ENCODE assay signal across 1 cellular context in the genomic region with DNA sequence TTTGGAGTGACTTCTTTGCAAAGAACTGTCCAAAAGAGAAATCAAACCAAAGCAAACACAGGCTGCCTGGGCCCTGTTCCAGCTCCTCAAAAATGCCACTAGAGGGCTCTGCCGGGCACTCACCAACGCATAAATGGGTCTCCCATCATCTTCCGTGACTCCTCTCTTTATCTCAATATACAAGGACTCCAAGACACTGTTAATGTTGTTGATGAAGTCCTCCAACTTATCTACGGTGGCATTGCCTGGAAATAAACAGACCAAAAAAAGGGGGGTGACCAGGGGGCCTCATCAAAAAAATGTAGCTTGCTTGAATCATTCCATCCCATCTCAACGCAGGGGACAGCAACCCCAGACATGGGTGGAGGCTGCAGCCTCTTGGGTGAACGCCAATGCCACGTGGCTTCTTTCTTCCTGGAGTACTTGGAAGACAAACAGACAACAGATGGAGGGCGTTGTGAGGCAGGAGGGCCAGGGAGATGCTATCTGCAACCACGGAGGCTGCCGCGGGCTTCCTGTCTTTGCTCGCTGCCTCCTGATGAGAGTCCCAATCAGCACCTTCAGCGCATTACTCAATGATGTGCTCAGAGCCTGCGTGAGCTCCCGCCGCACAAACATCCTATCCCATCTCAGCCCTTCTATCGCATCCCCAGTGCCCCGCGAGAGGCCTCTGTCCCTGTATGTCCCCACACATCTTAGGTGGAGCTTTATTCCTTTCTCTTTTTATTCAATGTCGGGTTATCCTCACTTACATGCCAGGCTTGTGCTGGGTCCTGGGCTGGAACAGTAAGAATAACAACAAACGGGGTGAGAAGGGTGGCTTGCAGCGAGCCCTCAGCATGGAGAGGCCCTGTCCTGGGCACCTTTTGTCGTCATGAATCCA.
A peak's percentile ranks its signal among the peaks of the same experiment; 100 is the strongest.
TF ChIP-seq lines count a peak whose summit lies in the region.

No MANE protein-coding gene starts in this region.

TF ChIP-seq in K562, 482 proteins besides CTCF, POLR2A, EP300 and RAD21 (continued from another document and continues in another):
- TF ChIP-seq ZFP1 (CRISPR knock-in tag; IDR thresholded peaks at IDR 0.05) (no peak), PML (IDR thresholded peaks at IDR 0.05; ENCODE audit: low read length) (no peak), OTX1 (CRISPR knock-in tag; IDR thresholded peaks at IDR 0.05) (no peak), DACH1 (IDR thresholded peaks at IDR 0.05; ENCODE audit: partially characterized antibody) (no peak), DPF2 (IDR thresholded peaks at IDR 0.05) (peak; percentile 80), CBX2 (IDR thresholded peaks at IDR 0.05; ENCODE audit: insufficient read depth, low read length, poor library complexity, severe bottlenecking) (no peak), TFAM (CRISPR knock-in tag; conservative IDR thresholded peaks at IDR 0.05) (no peak), MAZ (CRISPR knock-in tag; conservative IDR thresholded peaks at IDR 0.05 in 1 of 2, IDR thresholded peaks at IDR 0.05 in 1 of 2) (peak in 1 of 2 experiments; percentile 37; a peak in 1 of 4 replicates), ZNF212 (CRISPR knock-in tag; IDR thresholded peaks at IDR 0.05) (no peak), POLR2AphosphoS2 (IDR thresholded peaks at IDR 0.05; ENCODE audit: low read length) (no peak), NR2F6 (CRISPR knock-in tag; IDR thresholded peaks at IDR 0.05) (no peak), CBX3 (IDR thresholded peaks at IDR 0.05; ENCODE audit: borderline replicate concordance in 1 of 2, low read length in 2 of 2) (no peak; a peak in 1 of 3 replicates), NRF1 (conservative IDR thresholded peaks at IDR 0.05 in 1 of 2, IDR thresholded peaks at IDR 0.05 in 1 of 2) (peak; percentile 83 to 86), HNRNPL (IDR thresholded peaks at IDR 0.05; ENCODE audit: low read depth, low read length) (no peak), MCM3 (IDR thresholded peaks at IDR 0.05) (no peak), ZNF143 (CRISPR knock-in tag; IDR thresholded peaks at IDR 0.05) (no peak), PHF8 (IDR thresholded peaks at IDR 0.05; ENCODE audit: borderline replicate concordance, low read length) (no peak; the same call in 1 of the 2 replicates), SP1 (CRISPR knock-in tag; IDR thresholded peaks at IDR 0.05) (no peak), TAF9B (IDR thresholded peaks at IDR 0.05; ENCODE audit: partially characterized antibody) (no peak), RHOXF2B (CRISPR knock-in tag; conservative IDR thresholded peaks at IDR 0.05) (no peak), HNRNPK (IDR thresholded peaks at IDR 0.05; ENCODE audit: low read depth, low read length, poor library complexity, severe bottlenecking) (no peak), ZKSCAN1 (IDR thresholded peaks at IDR 0.05; ENCODE audit: low read depth, low read length) (0 out of 2 replicates have a peak, but pooled peaks have one; percentile 51), ELF1 (tag; IDR thresholded peaks at IDR 0.05) (peak; percentile 73; the same call in 1 of the 2 replicates), HMG20B (CRISPR knock-in tag; IDR thresholded peaks at IDR 0.05) (no peak), ZBTB26 (CRISPR knock-in tag; IDR thresholded peaks at IDR 0.05) (no peak), VEZF1 (CRISPR knock-in tag; IDR thresholded peaks at IDR 0.05) (peak; percentile 84), CEBPB (tag; IDR thresholded peaks at IDR 0.05) (peak; percentile 83), SIRT6 (IDR thresholded peaks at IDR 0.05; ENCODE audit: low read depth, low read length) (no peak), SMAD3 (CRISPR knock-in tag; conservative IDR thresholded peaks at IDR 0.05) (no peak), ZNF644 (tag; IDR thresholded peaks at IDR 0.05; ENCODE audit: low read depth) (0 out of 2 replicates have a peak, but pooled peaks have one; percentile 71), RNF2 (IDR thresholded peaks at IDR 0.05) (peak; percentile 88; the same call in 1 of the 2 replicates), PHF21A (IDR thresholded peaks at IDR 0.05; ENCODE audit: borderline replicate concordance, low read depth) (no peak), TCF3 (CRISPR knock-in tag; IDR thresholded peaks at IDR 0.05) (peak; percentile 48; the same call in 1 of the 2 replicates), ZBTB17 (CRISPR knock-in tag; IDR thresholded peaks at IDR 0.05) (no peak), GATA2 (CRISPR knock-in tag; IDR thresholded peaks at IDR 0.05) (peak; percentile 95), ZNF407 (IDR thresholded peaks at IDR 0.05; ENCODE audit: low read depth) (no peak), ZEB2 (IDR thresholded peaks at IDR 0.05) (peak; percentile 76; the same call in 1 of the 2 replicates), CSDE1 (IDR thresholded peaks at IDR 0.05) (no peak), RCOR1 (IDR thresholded peaks at IDR 0.05; ENCODE audit: borderline replicate concordance in 1 of 2, low read depth in 2 of 2, low read length in 2 of 2) (peak; percentile 24 to 90; a peak in 3 of 4 replicates)
- TF ChIP-seq, protein P1, sequence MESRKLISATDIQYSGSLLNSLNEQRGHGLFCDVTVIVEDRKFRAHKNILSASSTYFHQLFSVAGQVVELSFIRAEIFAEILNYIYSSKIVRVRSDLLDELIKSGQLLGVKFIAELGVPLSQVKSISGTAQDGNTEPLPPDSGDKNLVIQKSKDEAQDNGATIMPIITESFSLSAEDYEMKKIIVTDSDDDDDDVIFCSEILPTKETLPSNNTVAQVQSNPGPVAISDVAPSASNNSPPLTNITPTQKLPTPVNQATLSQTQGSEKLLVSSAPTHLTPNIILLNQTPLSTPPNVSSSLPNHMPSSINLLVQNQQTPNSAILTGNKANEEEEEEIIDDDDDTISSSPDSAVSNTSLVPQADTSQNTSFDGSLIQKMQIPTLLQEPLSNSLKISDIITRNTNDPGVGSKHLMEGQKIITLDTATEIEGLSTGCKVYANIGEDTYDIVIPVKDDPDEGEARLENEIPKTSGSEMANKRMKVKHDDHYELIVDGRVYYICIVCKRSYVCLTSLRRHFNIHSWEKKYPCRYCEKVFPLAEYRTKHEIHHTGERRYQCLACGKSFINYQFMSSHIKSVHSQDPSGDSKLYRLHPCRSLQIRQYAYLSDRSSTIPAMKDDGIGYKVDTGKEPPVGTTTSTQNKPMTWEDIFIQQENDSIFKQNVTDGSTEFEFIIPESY (CRISPR knock-in tag; IDR thresholded peaks at IDR 0.05), result 0 out of 2 replicates have a peak, but pooled peaks have one; percentile 34
- TF ChIP-seq, protein P2, sequence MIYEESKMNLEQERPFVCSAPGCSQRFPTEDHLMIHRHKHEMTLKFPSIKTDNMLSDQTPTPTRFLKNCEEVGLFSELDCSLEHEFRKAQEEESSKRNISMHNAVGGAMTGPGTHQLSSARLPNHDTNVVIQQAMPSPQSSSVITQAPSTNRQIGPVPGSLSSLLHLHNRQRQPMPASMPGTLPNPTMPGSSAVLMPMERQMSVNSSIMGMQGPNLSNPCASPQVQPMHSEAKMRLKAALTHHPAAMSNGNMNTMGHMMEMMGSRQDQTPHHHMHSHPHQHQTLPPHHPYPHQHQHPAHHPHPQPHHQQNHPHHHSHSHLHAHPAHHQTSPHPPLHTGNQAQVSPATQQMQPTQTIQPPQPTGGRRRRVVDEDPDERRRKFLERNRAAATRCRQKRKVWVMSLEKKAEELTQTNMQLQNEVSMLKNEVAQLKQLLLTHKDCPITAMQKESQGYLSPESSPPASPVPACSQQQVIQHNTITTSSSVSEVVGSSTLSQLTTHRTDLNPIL (CRISPR knock-in tag; IDR thresholded peaks at IDR 0.05), result no peak
- TF ChIP-seq, protein P3, sequence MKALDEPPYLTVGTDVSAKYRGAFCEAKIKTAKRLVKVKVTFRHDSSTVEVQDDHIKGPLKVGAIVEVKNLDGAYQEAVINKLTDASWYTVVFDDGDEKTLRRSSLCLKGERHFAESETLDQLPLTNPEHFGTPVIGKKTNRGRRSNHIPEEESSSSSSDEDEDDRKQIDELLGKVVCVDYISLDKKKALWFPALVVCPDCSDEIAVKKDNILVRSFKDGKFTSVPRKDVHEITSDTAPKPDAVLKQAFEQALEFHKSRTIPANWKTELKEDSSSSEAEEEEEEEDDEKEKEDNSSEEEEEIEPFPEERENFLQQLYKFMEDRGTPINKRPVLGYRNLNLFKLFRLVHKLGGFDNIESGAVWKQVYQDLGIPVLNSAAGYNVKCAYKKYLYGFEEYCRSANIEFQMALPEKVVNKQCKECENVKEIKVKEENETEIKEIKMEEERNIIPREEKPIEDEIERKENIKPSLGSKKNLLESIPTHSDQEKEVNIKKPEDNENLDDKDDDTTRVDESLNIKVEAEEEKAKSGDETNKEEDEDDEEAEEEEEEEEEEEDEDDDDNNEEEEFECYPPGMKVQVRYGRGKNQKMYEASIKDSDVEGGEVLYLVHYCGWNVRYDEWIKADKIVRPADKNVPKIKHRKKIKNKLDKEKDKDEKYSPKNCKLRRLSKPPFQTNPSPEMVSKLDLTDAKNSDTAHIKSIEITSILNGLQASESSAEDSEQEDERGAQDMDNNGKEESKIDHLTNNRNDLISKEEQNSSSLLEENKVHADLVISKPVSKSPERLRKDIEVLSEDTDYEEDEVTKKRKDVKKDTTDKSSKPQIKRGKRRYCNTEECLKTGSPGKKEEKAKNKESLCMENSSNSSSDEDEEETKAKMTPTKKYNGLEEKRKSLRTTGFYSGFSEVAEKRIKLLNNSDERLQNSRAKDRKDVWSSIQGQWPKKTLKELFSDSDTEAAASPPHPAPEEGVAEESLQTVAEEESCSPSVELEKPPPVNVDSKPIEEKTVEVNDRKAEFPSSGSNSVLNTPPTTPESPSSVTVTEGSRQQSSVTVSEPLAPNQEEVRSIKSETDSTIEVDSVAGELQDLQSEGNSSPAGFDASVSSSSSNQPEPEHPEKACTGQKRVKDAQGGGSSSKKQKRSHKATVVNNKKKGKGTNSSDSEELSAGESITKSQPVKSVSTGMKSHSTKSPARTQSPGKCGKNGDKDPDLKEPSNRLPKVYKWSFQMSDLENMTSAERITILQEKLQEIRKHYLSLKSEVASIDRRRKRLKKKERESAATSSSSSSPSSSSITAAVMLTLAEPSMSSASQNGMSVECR (CRISPR knock-in tag; IDR thresholded peaks at IDR 0.05), result 0 out of 2 replicates have a peak, but pooled peaks have one; percentile 58
